Comparison of ENCODE assay signal across 9 cellular contexts in genomic region chr11:70650075-70650909, GRCh38.
DNase-seq lines count a peak whose midpoint lies in the region; ATAC-seq and TF ChIP-seq lines count a peak whose summit lies in the region.
"Had no signal": no experiment of that assay in that cellular context is flagged by ENCODE, and none has a peak within 500 bp of the region (broad histone marks: within the 10 kb centered on the region; RNA-seq: fewer than 3 reads in every experiment).

No MANE protein-coding gene starts in this region.

- H3K36me3 ChIP-seq in Panc1 (ENCODE audit: control insufficient read depth, insufficient read depth, low read length), result no peaks in the 10 kb centered on the region
- H3K36me3 ChIP-seq in transverse colon, result no peaks in the 10 kb centered on the region

- no peaks in the 10 kb centered on the region for H3K36me3 Mint-ChIP-seq in activated CD4-positive, alpha-beta T cell treated with anti-CD3 and anti-CD28 coated beads, Interleukin-2, amount 10 ng/mL, durations not matched to agents 24 days and 14 days (ENCODE audit: low read depth)

- no peak overlapping the region for H3K27ac Mint-ChIP-seq in activated CD4-positive, alpha-beta T cell treated with anti-CD3 and anti-CD28 coated beads, Interleukin-2, amount 10 ng/mL, durations not matched to agents 24 days and 14 days
- H3K27ac Mint-ChIP-seq: CD4-positive, alpha-beta T cell had no signal

- TF ChIP-seq EP300 in transverse colon (IDR thresholded peaks at IDR 0.05; ENCODE audit: low read depth), result no peak

- in situ Hi-C loops in Panc1 (cut with HindIII; ENCODE audit: low pct_unique_long_range_greater_than_20kb, low sequenced_read_pairs) (no loop called here), transverse colon (cut with MboI; ENCODE audit: low pct_ligation_motif_present in 1 of 4, low pct_unique_long_range_greater_than_20kb in 1 of 4, low sequenced_read_pairs in 3 of 4) (no loop called here)

- CTCF ChIA-PET in Panc1 (lab: Charles Lee), result no interaction called here

- DNase-seq in activated CD4-positive, alpha-beta T cell treated with anti-CD3 and anti-CD28 coated beads, Interleukin-2, amount 10 ng/mL, durations not matched to agents 24 days and 14 days, result peak; percentile 88
- no peak for DNase-seq in activated CD4-positive, alpha-beta T cell treated with anti-CD3 and anti-CD28 coated beads, Interleukin-2, amount 50 U/mL, for 4 hours
- DNase-seq in Panc1 (ENCODE audit: low read depth, low spot score), result peak; percentile 10
- DNase-seq in cardiac fibroblast (ENCODE audit: low read depth in 2 of 2), result peak; percentile 62 to 77
- DNase-seq in medulla oblongata (ENCODE audit: extremely low spot score), result peak; percentile 64
- DNase-seq in transverse colon, result peak; percentile 38
- DNase-seq in mesenteric fat pad (ENCODE audit: low spot score), result no peak
- DNase-seq in NCI-H524 (lab: John Stamatoyannopoulos, UW), result no peak

- no peak for TF ChIP-seq POLR2A in transverse colon (IDR thresholded peaks at IDR 0.05)

- 38 to 59% methylated on average over 1 to 4 of the region's 4 CpGs for WGBS in transverse colon (ENCODE audit: low coverage in 1 of 2), 2 donors

- ATAC-seq in Panc1, result peak; percentile 75

- no peak overlapping the region for H3K4me3 ChIP-seq in Panc1 (ENCODE audit: low read depth in 2 of 2, low read length in 2 of 2)
- H3K4me3 ChIP-seq in cardiac fibroblast (replicated peaks in 1 of 2; ENCODE audit: low read depth in 2 of 2, low read length in 2 of 2), result no peak overlapping the region
- H3K4me3 ChIP-seq in transverse colon, result no peak overlapping the region

- TF ChIP-seq CTCF in Panc1 (IDR thresholded peaks at IDR 0.05) (no peak), cardiac fibroblast (IDR thresholded peaks at IDR 0.05; ENCODE audit: low read depth, low read length) (no peak), transverse colon (IDR thresholded peaks at IDR 0.05) (no peak)

- no peaks in the 10 kb centered on the region for H3K27me3 Mint-ChIP-seq in activated CD4-positive, alpha-beta T cell treated with anti-CD3 and anti-CD28 coated beads, Interleukin-2, amount 10 ng/mL, durations not matched to agents 24 days and 14 days

- H3K4me3 Mint-ChIP-seq in activated CD4-positive, alpha-beta T cell treated with anti-CD3 and anti-CD28 coated beads, Interleukin-2, amount 10 ng/mL, durations not matched to agents 24 days and 14 days, result no peak overlapping the region
- H3K4me3 Mint-ChIP-seq: CD4-positive, alpha-beta T cell had no signal

- no peak overlapping the region for H3K27ac ChIP-seq in Panc1 (ENCODE audit: low read length)
- H3K27ac ChIP-seq in transverse colon, result no peak overlapping the region

- peaks cover 6% of the 10 kb centered on the region; the same call in 1 of the 2 replicates for H3K27me3 ChIP-seq in Panc1 (ENCODE audit: control insufficient read depth, insufficient read depth, low read length)
- no peaks in the 10 kb centered on the region for H3K27me3 ChIP-seq in transverse colon

- H3K9me3 Mint-ChIP-seq in activated CD4-positive, alpha-beta T cell treated with anti-CD3 and anti-CD28 coated beads, Interleukin-2, amount 10 ng/mL, durations not matched to agents 24 days and 14 days, result no peaks in the 10 kb centered on the region
- H3K9me3 Mint-ChIP-seq: CD4-positive, alpha-beta T cell had no signal

- no peaks in the 10 kb centered on the region for H3K4me1 Mint-ChIP-seq in activated CD4-positive, alpha-beta T cell treated with anti-CD3 and anti-CD28 coated beads, Interleukin-2, amount 10 ng/mL, durations not matched to agents 24 days and 14 days

- H3K9me3 ChIP-seq in Panc1 (ENCODE audit: control insufficient read depth, insufficient read depth, low read depth, low read length), result no peaks in the 10 kb centered on the region
- no peaks in the 10 kb centered on the region for H3K9me3 ChIP-seq in transverse colon

- POLR2A ChIA-PET in Panc1 (lab: Charles Lee), result no interaction called here

- BruUV-seq in Panc1 (replicated peaks; lab: Mats Ljungman, UMichigan), result no TSS peak

- intact Hi-C loops in activated CD4-positive, alpha-beta T cell treated with anti-CD3 and anti-CD28 coated beads, Interleukin-2, amount 10 ng/mL, durations not matched to agents 24 days and 14 days (cut with micrococcal nuclease), result no loop called here
- intact Hi-C loops in Panc1 (cut with micrococcal nuclease; ENCODE audit: unreplicated experiment), result no loop called here
- intact Hi-C loops in transverse colon (cut with DNase I; ENCODE audit: low total_unique reads), result no loop called here

- H3K4me1 ChIP-seq in Panc1 (ENCODE audit: control insufficient read depth, insufficient read depth, low read length), result no peaks in the 10 kb centered on the region
- no peaks in the 10 kb centered on the region for H3K4me1 ChIP-seq in transverse colon

Comparison
In these comparisons a context has a peak if more than half of its experiments do, and no peak if none do; other contexts are left out.
1. DNase-seq: peak in activated CD4-positive, alpha-beta T cell treated with anti-CD3 and anti-CD28 coated beads, Interleukin-2, amount 10 ng/mL, durations not matched to agents 24 days and 14 days (single experiment), Panc1 (single experiment), cardiac fibroblast (2 of 2), medulla oblongata (single experiment) and transverse colon (single experiment); none in activated CD4-positive, alpha-beta T cell treated with anti-CD3 and anti-CD28 coated beads, Interleukin-2, amount 50 U/mL, for 4 hours (0 of 2), mesenteric fat pad (single experiment) and NCI-H524 (0 of 2).